In genomic region chr1:143652744-143653143, GRCh38 we compare ENCODE assay signal across 20 cellular contexts.
"Had no signal": no experiment of that assay in that cellular context is flagged by ENCODE, and none has a peak within 500 bp of the region (broad histone marks: within the 10 kb centered on the region; RNA-seq: fewer than 3 reads in every experiment).

No MANE protein-coding gene starts in this region.

- H3K27me3 ChIP-seq: SJSA1 had no signal

- H3K4me1 ChIP-seq: SJSA1 had no signal

- H3K27ac ChIP-seq: SJSA1, SK-N-MC had no signal

- H3K36me3 ChIP-seq: MG63, SJSA1 had no signal

- H3K4me3 ChIP-seq: MG63, SJSA1, SK-N-MC had no signal

- H3K9me3 ChIP-seq: MG63, SJSA1 had no signal

- DNase-seq: Karpas-422, KG1, MG63, NCI-H1092 treated with DMSO at 0.1 percent for 48 hours, NCI-H1436, NCI-H187, NCI-H2029, NCI-H2081 treated with DMSO at 0.1 percent for 48 hours, NCI-H2171, NCI-H226, NCI-H446, NCI-H510A, NCI-H524 treated with DMSO at 0.1 percent for 48 hours, NCI-H69, Right ventricle myocardium superior, RPMI8226, SIG-M5 had no signal

- ATAC-seq: HepG2 had no signal
